In genomic region chr17:57783338-57783742, GRCh38 we compare ENCODE assay signal across 1 cellular context.
TF ChIP-seq lines count a peak whose summit lies in the region.

No MANE protein-coding gene starts in this region.

TF ChIP-seq in HepG2, 621 proteins besides CTCF, POLR2A, EP300 and RAD21 (continued from another document and continues in another):
- TF ChIP-seq ZGPAT (CRISPR knock-in tag; IDR thresholded peaks at IDR 0.05), result 0 out of 2 replicates have a peak, but pooled peaks have one; percentile 26
- TF ChIP-seq RBM22 (optimal IDR thresholded peaks at IDR 0.05; ENCODE audit: low read length), result no peak
- peak; percentile 45; the same call in 1 of the 2 replicates for TF ChIP-seq MAZ (IDR thresholded peaks at IDR 0.05; ENCODE audit: borderline replicate concordance, low read depth, low read length)
- no peak; the same call in 1 of the 2 replicates for TF ChIP-seq MAZ (CRISPR knock-in tag; IDR thresholded peaks at IDR 0.05; ENCODE audit: low read depth)
- no peak for TF ChIP-seq ATF5 (CRISPR knock-in tag; IDR thresholded peaks at IDR 0.05; ENCODE audit: low read depth)
- TF ChIP-seq ZNF687 (CRISPR knock-in tag; IDR thresholded peaks at IDR 0.05), result peak; percentile 71
- no peak for TF ChIP-seq ZBTB46 (CRISPR knock-in tag; IDR thresholded peaks at IDR 0.05; ENCODE audit: borderline replicate concordance)
- peak; percentile 92 for TF ChIP-seq XRCC5 (optimal IDR thresholded peaks at IDR 0.05; ENCODE audit: low read length)
- no peak for TF ChIP-seq PBX3 (CRISPR knock-in tag; IDR thresholded peaks at IDR 0.05; ENCODE audit: borderline replicate concordance)
- TF ChIP-seq AKAP8 (CRISPR knock-in tag; IDR thresholded peaks at IDR 0.05), result no peak
- TF ChIP-seq, protein P1, sequence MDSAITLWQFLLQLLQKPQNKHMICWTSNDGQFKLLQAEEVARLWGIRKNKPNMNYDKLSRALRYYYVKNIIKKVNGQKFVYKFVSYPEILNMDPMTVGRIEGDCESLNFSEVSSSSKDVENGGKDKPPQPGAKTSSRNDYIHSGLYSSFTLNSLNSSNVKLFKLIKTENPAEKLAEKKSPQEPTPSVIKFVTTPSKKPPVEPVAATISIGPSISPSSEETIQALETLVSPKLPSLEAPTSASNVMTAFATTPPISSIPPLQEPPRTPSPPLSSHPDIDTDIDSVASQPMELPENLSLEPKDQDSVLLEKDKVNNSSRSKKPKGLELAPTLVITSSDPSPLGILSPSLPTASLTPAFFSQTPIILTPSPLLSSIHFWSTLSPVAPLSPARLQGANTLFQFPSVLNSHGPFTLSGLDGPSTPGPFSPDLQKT (CRISPR knock-in tag; IDR thresholded peaks at IDR 0.05; ENCODE audit: borderline replicate concordance), result no peak
- TF ChIP-seq ZSCAN22 (CRISPR knock-in tag; IDR thresholded peaks at IDR 0.05), result no peak
- no peak for TF ChIP-seq MED1 (CRISPR knock-in tag; IDR thresholded peaks at IDR 0.05)
- peak; percentile 81; the same call in 1 of the 2 replicates for TF ChIP-seq AHR (CRISPR knock-in tag; IDR thresholded peaks at IDR 0.05)
- no peak for TF ChIP-seq EZH2 (conservative IDR thresholded peaks at IDR 0.05; ENCODE audit: low read depth, low read length)
- no peak for TF ChIP-seq U2AF1 (optimal IDR thresholded peaks at IDR 0.05; ENCODE audit: low read depth, low read length)
- no peak for TF ChIP-seq ZNF367 (CRISPR knock-in tag; IDR thresholded peaks at IDR 0.05; ENCODE audit: borderline replicate concordance)
- no peak for TF ChIP-seq MTF1 (CRISPR knock-in tag; IDR thresholded peaks at IDR 0.05)
- no peak for TF ChIP-seq CBX1 (IDR thresholded peaks at IDR 0.05; ENCODE audit: low read depth)
- TF ChIP-seq AHDC1 (CRISPR knock-in tag; IDR thresholded peaks at IDR 0.05; ENCODE audit: borderline replicate concordance), result no peak
- no peak for TF ChIP-seq ZFY (CRISPR knock-in tag; IDR thresholded peaks at IDR 0.05)
- TF ChIP-seq KAT7 (CRISPR knock-in tag; IDR thresholded peaks at IDR 0.05; ENCODE audit: borderline replicate concordance), result no peak
- TF ChIP-seq SMARCE1 (IDR thresholded peaks at IDR 0.05; ENCODE audit: borderline replicate concordance), result no peak
- peak; percentile 26; the same call in 1 of the 2 replicates for TF ChIP-seq ZMYM4 (CRISPR knock-in tag; IDR thresholded peaks at IDR 0.05)
- TF ChIP-seq, protein P2, sequence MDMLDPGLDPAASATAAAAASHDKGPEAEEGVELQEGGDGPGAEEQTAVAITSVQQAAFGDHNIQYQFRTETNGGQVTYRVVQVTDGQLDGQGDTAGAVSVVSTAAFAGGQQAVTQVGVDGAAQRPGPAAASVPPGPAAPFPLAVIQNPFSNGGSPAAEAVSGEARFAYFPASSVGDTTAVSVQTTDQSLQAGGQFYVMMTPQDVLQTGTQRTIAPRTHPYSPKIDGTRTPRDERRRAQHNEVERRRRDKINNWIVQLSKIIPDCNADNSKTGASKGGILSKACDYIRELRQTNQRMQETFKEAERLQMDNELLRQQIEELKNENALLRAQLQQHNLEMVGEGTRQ (IDR thresholded peaks at IDR 0.05; ENCODE audit: low read depth, low read length), result no peak
- TF ChIP-seq, protein P2 (CRISPR knock-in tag; IDR thresholded peaks at IDR 0.05; ENCODE audit: borderline replicate concordance), result no peak
- TF ChIP-seq ZNF574 (CRISPR knock-in tag; IDR thresholded peaks at IDR 0.05), result 0 out of 2 replicates have a peak, but pooled peaks have one; percentile 26
- TF ChIP-seq ZBTB2 (CRISPR knock-in tag; IDR thresholded peaks at IDR 0.05; ENCODE audit: low read depth), result no peak
- no peak for TF ChIP-seq TCF7 (IDR thresholded peaks at IDR 0.05; ENCODE audit: low read depth)
- no peak for TF ChIP-seq ZNF670 (CRISPR knock-in tag; IDR thresholded peaks at IDR 0.05; ENCODE audit: borderline replicate concordance)
- TF ChIP-seq ZNF253 (CRISPR knock-in tag; IDR thresholded peaks at IDR 0.05; ENCODE audit: borderline replicate concordance), result no peak
- TF ChIP-seq ZNF343 (CRISPR knock-in tag; IDR thresholded peaks at IDR 0.05), result no peak
- TF ChIP-seq ZNF446 (CRISPR knock-in tag; IDR thresholded peaks at IDR 0.05), result no peak
- TF ChIP-seq ASH2L (IDR thresholded peaks at IDR 0.05; ENCODE audit: insufficient read length, low read depth, low read length), result no peak
